In genomic region chr21:29232601-29233541, GRCh38 we compare ENCODE assay signal across 10 cellular contexts.
DNase-seq lines count a peak whose midpoint lies in the region; ATAC-seq lines count a peak whose summit lies in the region.
"Had no signal": no experiment of that assay in that cellular context is flagged by ENCODE, and none has a peak within 500 bp of the region (broad histone marks: within the 10 kb centered on the region; RNA-seq: fewer than 3 reads in every experiment).

No MANE protein-coding gene starts in this region.

- ATAC-seq in HG03432 (IDR thresholded peaks at IDR 0.05; ENCODE audit: unreplicated experiment), result peak; percentile 15

- H3K4me3 ChIP-seq in skeletal muscle cell (ENCODE audit: low read depth, low read length), result no peak overlapping the region

- H3K9me3 Mint-ChIP-seq in activated CD4-positive, alpha-beta T cell treated with anti-CD3 and anti-CD28 coated beads, Interleukin-2, amount 10 ng/mL, durations not matched to agents 7 days and 5 days, result no peaks in the 10 kb centered on the region
- no peaks in the 10 kb centered on the region for H3K9me3 Mint-ChIP-seq in activated naive CD8-positive, alpha-beta T cell treated with anti-CD3 and anti-CD28 coated beads for 36 hours
- H3K9me3 Mint-ChIP-seq: CD8-positive, alpha-beta memory T cell had no signal

- H3K4me3 Mint-ChIP-seq in activated CD4-positive, alpha-beta T cell treated with anti-CD3 and anti-CD28 coated beads, Interleukin-2, amount 10 ng/mL, durations not matched to agents 7 days and 5 days, result no peak overlapping the region
- H3K4me3 Mint-ChIP-seq in activated naive CD8-positive, alpha-beta T cell treated with anti-CD3 and anti-CD28 coated beads for 36 hours, result no peak overlapping the region
- H3K4me3 Mint-ChIP-seq: CD8-positive, alpha-beta memory T cell had no signal

- H3K4me1 Mint-ChIP-seq in activated CD4-positive, alpha-beta T cell treated with anti-CD3 and anti-CD28 coated beads, Interleukin-2, amount 10 ng/mL, durations not matched to agents 7 days and 5 days, result peaks cover 44% of the 10 kb centered on the region
- H3K4me1 Mint-ChIP-seq in activated naive CD8-positive, alpha-beta T cell treated with anti-CD3 and anti-CD28 coated beads for 36 hours, result peaks cover 49% of the 10 kb centered on the region

- POLR2A ChIA-PET in activated CD4-positive, alpha-beta T cell treated with anti-CD3 and anti-CD28 coated beads, Interleukin-2, amount 10 ng/mL, durations not matched to agents 7 days and 5 days (lab: Charles Lee), result interaction anchor here (1.0 kb wide), 1 partner anchor 24 kb away, joined by 3 read pairs; no protein-coding TSS in a partner anchor

- CTCF ChIA-PET in activated CD4-positive, alpha-beta T cell treated with anti-CD3 and anti-CD28 coated beads, Interleukin-2, amount 10 ng/mL, durations not matched to agents 7 days and 5 days (lab: Charles Lee), result interaction anchor here (0.6 to 1.7 kb wide), 3 partner anchors 8 to 675 kb away, joined by 3 to 6 read pairs (median 4); no protein-coding TSS in a partner anchor

- no peaks in the 10 kb centered on the region for H3K27me3 Mint-ChIP-seq in activated CD4-positive, alpha-beta T cell treated with anti-CD3 and anti-CD28 coated beads, Interleukin-2, amount 10 ng/mL, durations not matched to agents 7 days and 5 days
- H3K27me3 Mint-ChIP-seq in activated naive CD8-positive, alpha-beta T cell treated with anti-CD3 and anti-CD28 coated beads for 36 hours, result peaks cover 5% of the 10 kb centered on the region

- DNase-seq in activated CD4-positive, alpha-beta T cell treated with anti-CD3 and anti-CD28 coated beads, Interleukin-2, amount 10 ng/mL, durations not matched to agents 7 days and 5 days, result no peak
- DNase-seq in activated CD4-positive, alpha-beta T cell treated with anti-CD3 and anti-CD28 coated beads, Interleukin-2, amount 50 U/mL, for 1 hour, result no peak
- no peak for DNase-seq in activated naive CD8-positive, alpha-beta T cell treated with anti-CD3 and anti-CD28 coated beads for 36 hours
- DNase-seq in skeletal muscle cell (ENCODE audit: low read depth) (peak; percentile 72), HK-2 (ENCODE audit: unreplicated experiment) (no peak), GM19238 (ENCODE audit: insufficient read length, low spot score) (no peak)
- no peak for DNase-seq in stimulated activated CD4-positive, alpha-beta T cell treated with anti-CD3 and anti-CD28 coated beads, Interleukin-15, amount 100 ng/mL, for 24 hours
- DNase-seq: T-helper 9 cell had no signal

- no peaks in the 10 kb centered on the region for H3K36me3 Mint-ChIP-seq in activated CD4-positive, alpha-beta T cell treated with anti-CD3 and anti-CD28 coated beads, Interleukin-2, amount 10 ng/mL, durations not matched to agents 7 days and 5 days (ENCODE audit: low read depth)
- H3K36me3 Mint-ChIP-seq in activated naive CD8-positive, alpha-beta T cell treated with anti-CD3 and anti-CD28 coated beads for 36 hours, result no peaks in the 10 kb centered on the region
- H3K36me3 Mint-ChIP-seq: CD8-positive, alpha-beta memory T cell had no signal

- peak overlapping the region; percentile 3 for H3K27ac Mint-ChIP-seq in activated CD4-positive, alpha-beta T cell treated with anti-CD3 and anti-CD28 coated beads, Interleukin-2, amount 10 ng/mL, durations not matched to agents 7 days and 5 days
- H3K27ac Mint-ChIP-seq in activated naive CD8-positive, alpha-beta T cell treated with anti-CD3 and anti-CD28 coated beads for 36 hours, result peak overlapping the region; percentile 62
- H3K27ac Mint-ChIP-seq: CD8-positive, alpha-beta memory T cell had no signal
